Comparison of ENCODE assay signal across 21 cellular contexts in genomic region chr17:17816831-17817551, GRCh38. TPM values are rescaled to one million over a fixed set of nuclear protein-coding genes. Genes with fewer than 3 reads are reported as not detected.
DNase-seq lines count a peak whose midpoint lies in the region; ATAC-seq and TF ChIP-seq lines count a peak whose summit lies in the region.
"Had no signal": no experiment of that assay in that cellular context is flagged by ENCODE, and none has a peak within 500 bp of the region (broad histone marks: within the 10 kb centered on the region; RNA-seq: fewer than 3 reads in every experiment).

No MANE protein-coding gene starts in this region.

- peaks cover 12% of the 10 kb centered on the region for H3K36me3 Mint-ChIP-seq in HFFc6 (ENCODE audit: low read depth)
- H3K36me3 Mint-ChIP-seq in osteocyte (ENCODE audit: unreplicated experiment), result peaks cover 11% of the 10 kb centered on the region
- peaks cover 9% of the 10 kb centered on the region for H3K36me3 Mint-ChIP-seq in activated T-cell treated with anti-CD3 and anti-CD28 coated beads, Interleukin-2, amount 50 U/mL, for 4 hours (ENCODE audit: insufficient read depth)
- H3K36me3 Mint-ChIP-seq in activated CD8-positive, alpha-beta T cell treated with anti-CD3 and anti-CD28 coated beads, Interleukin-2, amount 10 ng/mL, durations not matched to agents 7 days and 5 days (ENCODE audit: low read depth), result peaks cover 70% of the 10 kb centered on the region

- H3K4me3 ChIP-seq in AG04450 (ENCODE audit: low read depth, low read length), result no peak overlapping the region
- H3K4me3 ChIP-seq: breast epithelium, MG63, SK-N-MC, uterus had no signal

- H3K27me3 ChIP-seq in AG04450 (ENCODE audit: control insufficient read depth, insufficient read depth, low read length), result no peaks in the 10 kb centered on the region
- H3K27me3 ChIP-seq: breast epithelium, MG63, uterus had no signal

- no peak overlapping the region for H3K4me3 Mint-ChIP-seq in HFFc6
- H3K4me3 Mint-ChIP-seq in osteocyte (ENCODE audit: unreplicated experiment), result no peak overlapping the region
- H3K4me3 Mint-ChIP-seq in activated T-cell treated with anti-CD3 and anti-CD28 coated beads, Interleukin-2, amount 50 U/mL, for 4 hours, result no peak overlapping the region
- no peak overlapping the region for H3K4me3 Mint-ChIP-seq in activated CD8-positive, alpha-beta T cell treated with anti-CD3 and anti-CD28 coated beads, Interleukin-2, amount 10 ng/mL, durations not matched to agents 7 days and 5 days
- H3K4me3 Mint-ChIP-seq: activated naive CD4-positive, alpha-beta T cell treated with anti-CD3 and anti-CD28 coated beads, Interleukin-2, amount 10 ng/mL, durations not matched to agents 7 days and 5 days; stimulated activated naive CD8-positive, alpha-beta T cell treated with anti-CD3 and anti-CD28 coated beads, Interleukin-15, Interleukin-2, amounts not matched to agents 100 ng/mL and 50 ng/mL, for 24 hours had no signal

- no peaks in the 10 kb centered on the region for H3K9me3 ChIP-seq in AG04450 (ENCODE audit: control insufficient read depth, insufficient read depth, low read length)
- H3K9me3 ChIP-seq: breast epithelium, MG63, uterus had no signal

- H3K9me3 Mint-ChIP-seq in HFFc6 (no peaks in the 10 kb centered on the region; the same call in 1 of the 2 replicates), osteocyte (ENCODE audit: unreplicated experiment) (no peaks in the 10 kb centered on the region)
- H3K9me3 Mint-ChIP-seq in activated T-cell treated with anti-CD3 and anti-CD28 coated beads, Interleukin-2, amount 50 U/mL, for 4 hours, result no peaks in the 10 kb centered on the region
- H3K9me3 Mint-ChIP-seq in activated CD8-positive, alpha-beta T cell treated with anti-CD3 and anti-CD28 coated beads, Interleukin-2, amount 10 ng/mL, durations not matched to agents 7 days and 5 days (ENCODE audit: insufficient read depth), result no peaks in the 10 kb centered on the region
- H3K9me3 Mint-ChIP-seq: activated naive CD4-positive, alpha-beta T cell treated with anti-CD3 and anti-CD28 coated beads, Interleukin-2, amount 10 ng/mL, durations not matched to agents 7 days and 5 days; stimulated activated naive CD8-positive, alpha-beta T cell treated with anti-CD3 and anti-CD28 coated beads, Interleukin-15, Interleukin-2, amounts not matched to agents 100 ng/mL and 50 ng/mL, for 24 hours had no signal

- H3K27me3 Mint-ChIP-seq in HFFc6 (ENCODE audit: insufficient read depth) (peaks cover 50% of the 10 kb centered on the region), osteocyte (ENCODE audit: unreplicated experiment) (no peaks in the 10 kb centered on the region)
- H3K27me3 Mint-ChIP-seq in activated T-cell treated with anti-CD3 and anti-CD28 coated beads, Interleukin-2, amount 50 U/mL, for 4 hours (ENCODE audit: low read depth), result no peaks in the 10 kb centered on the region
- H3K27me3 Mint-ChIP-seq in activated CD8-positive, alpha-beta T cell treated with anti-CD3 and anti-CD28 coated beads, Interleukin-2, amount 10 ng/mL, durations not matched to agents 7 days and 5 days (ENCODE audit: low read depth), result no peaks in the 10 kb centered on the region
- H3K27me3 Mint-ChIP-seq: activated naive CD4-positive, alpha-beta T cell treated with anti-CD3 and anti-CD28 coated beads, Interleukin-2, amount 10 ng/mL, durations not matched to agents 7 days and 5 days; stimulated activated naive CD8-positive, alpha-beta T cell treated with anti-CD3 and anti-CD28 coated beads, Interleukin-15, Interleukin-2, amounts not matched to agents 100 ng/mL and 50 ng/mL, for 24 hours had no signal

- H3K4me1 Mint-ChIP-seq in HFFc6 (ENCODE audit: low read depth) (peaks cover 29% of the 10 kb centered on the region), osteocyte (ENCODE audit: unreplicated experiment) (peaks cover 30% of the 10 kb centered on the region)
- H3K4me1 Mint-ChIP-seq in activated T-cell treated with anti-CD3 and anti-CD28 coated beads, Interleukin-2, amount 50 U/mL, for 4 hours (ENCODE audit: low read depth), result peaks cover 32% of the 10 kb centered on the region
- H3K4me1 Mint-ChIP-seq in activated CD8-positive, alpha-beta T cell treated with anti-CD3 and anti-CD28 coated beads, Interleukin-2, amount 10 ng/mL, durations not matched to agents 7 days and 5 days (ENCODE audit: low read depth), result peaks cover 50% of the 10 kb centered on the region

- H3K27ac ChIP-seq in AG04450 (ENCODE audit: low read depth, low read length) (no peak overlapping the region), cingulate gyrus (ENCODE audit: low read depth, low read length) (peak overlapping the region; percentile 58)
- H3K27ac ChIP-seq: uterus had no signal

- POLR2A ChIA-PET in AG04450 (lab: Yijun Ruan, JAX), result no interaction called here
- POLR2A ChIA-PET in activated CD8-positive, alpha-beta T cell treated with anti-CD3 and anti-CD28 coated beads, Interleukin-2, amount 10 ng/mL, durations not matched to agents 7 days and 5 days (lab: Charles Lee), result no interaction called here

- CTCF ChIA-PET in AG04450 (lab: Charles Lee), result no interaction called here
- CTCF ChIA-PET in activated CD8-positive, alpha-beta T cell treated with anti-CD3 and anti-CD28 coated beads, Interleukin-2, amount 10 ng/mL, durations not matched to agents 7 days and 5 days (lab: Charles Lee), result interaction anchor here (0.8 kb wide), 1 partner anchor 22 kb away, joined by 3 read pairs; no protein-coding TSS in a partner anchor

- TF ChIP-seq CTCF in AG04450 (IDR thresholded peaks at IDR 0.05; ENCODE audit: low read depth, low read length) (0 out of 2 replicates have a peak, but pooled peaks have one; percentile 10), HFFc6 (IDR thresholded peaks at IDR 0.05) (peak; percentile 36; the same call in 1 of the 2 replicates), osteocyte (IDR thresholded peaks at IDR 0.05) (peak; percentile 10)

- DNase-seq in AG04450 (ENCODE audit: low read depth, low spot score) (no peak), HFFc6 (no peak), osteocyte (ENCODE audit: extremely low spot score, unreplicated experiment) (no peak)
- no peak for DNase-seq in activated T-cell treated with anti-CD3 and anti-CD28 coated beads, Interleukin-2, amount 50 U/mL, for 4 hours
- no peak for DNase-seq in stimulated activated CD4-positive, alpha-beta T cell treated with anti-CD3 and anti-CD28 coated beads, Interleukin-12 subunit alpha, Interleukin-12 subunit beta, amount 100 ng/mL, for 4 hours
- no peak for DNase-seq in activated CD8-positive, alpha-beta T cell treated with anti-CD3 and anti-CD28 coated beads, Interleukin-2, amount 10 ng/mL, durations not matched to agents 7 days and 5 days
- DNase-seq: activated CD4-positive, alpha-beta T cell treated with anti-CD3 and anti-CD28 coated beads, Interleukin-2, amount 50 U/mL, for 1 hour; activated naive CD4-positive, alpha-beta T cell treated with anti-CD3 and anti-CD28 coated beads, Interleukin-2, amount 10 ng/mL, durations not matched to agents 7 days and 5 days; activated T-cell treated with anti-CD3 and anti-CD28 coated beads for 4 hours; DMS153; effector memory CD4-positive, alpha-beta T cell; left colon; MG63; NCI-H2029; NCI-H524 treated with DMSO at 0.1 percent for 48 hours; uterus had no signal

- ATAC-seq in activated T-cell treated with anti-CD3 and anti-CD28 coated beads, Interleukin-2, amount 50 U/mL, for 4 hours, result no peak
- ATAC-seq in activated CD8-positive, alpha-beta T cell treated with anti-CD3 and anti-CD28 coated beads, Interleukin-2, amount 10 ng/mL, durations not matched to agents 7 days and 5 days, result no peak
- no peak for ATAC-seq in HG03378 (IDR thresholded peaks at IDR 0.05; ENCODE audit: unreplicated experiment)

- H3K27ac Mint-ChIP-seq in HFFc6, result no peak overlapping the region; the same call in 1 of the 2 replicates
- H3K27ac Mint-ChIP-seq in osteocyte (ENCODE audit: unreplicated experiment), result no peak overlapping the region
- no peak overlapping the region for H3K27ac Mint-ChIP-seq in activated CD8-positive, alpha-beta T cell treated with anti-CD3 and anti-CD28 coated beads, Interleukin-2, amount 10 ng/mL, durations not matched to agents 7 days and 5 days
- H3K27ac Mint-ChIP-seq: stimulated activated naive CD8-positive, alpha-beta T cell treated with anti-CD3 and anti-CD28 coated beads, Interleukin-15, Interleukin-2, amounts not matched to agents 100 ng/mL and 50 ng/mL, for 24 hours had no signal

RNA-seq across cellular contexts. Expression of gene SREBF1, which starts 19.8 kb away (rescaled TPM):
- 13.6 and 13.7 TPM in 2 replicates for polyA plus RNA-seq in AG04450 (2011; rRNA removed)
- polyA minus RNA-seq in AG04450 (2011; rRNA and poly(A)+ RNA removed), result 24.9 and 28.1 TPM in 2 replicates
- 10 to 100 TPM; 34.9 to 51.7 (median 40.5) TPM for total RNA-seq in HFFc6 (2021; fragmentation: NEBNext Ultra II Directional; extraction: Animal tissue kit (Norgen Biotek cat#: 25700))
- 78.0 and 86.9 TPM in 2 replicates for total RNA-seq in osteocyte
- total RNA-seq in activated T-cell treated with anti-CD3 and anti-CD28 coated beads, Interleukin-2, amount 50 U/mL, for 4 hours, result 10 to 100 TPM; 34.3 to 44.0 (median 34.6) TPM
- 100 to 1,000 TPM; 212 to 254 TPM for total RNA-seq in activated CD8-positive, alpha-beta T cell treated with anti-CD3 and anti-CD28 coated beads, Interleukin-2, amount 10 ng/mL, durations not matched to agents 7 days and 5 days
